ENCODE assay signal across 8 cellular contexts in the genomic region with DNA sequence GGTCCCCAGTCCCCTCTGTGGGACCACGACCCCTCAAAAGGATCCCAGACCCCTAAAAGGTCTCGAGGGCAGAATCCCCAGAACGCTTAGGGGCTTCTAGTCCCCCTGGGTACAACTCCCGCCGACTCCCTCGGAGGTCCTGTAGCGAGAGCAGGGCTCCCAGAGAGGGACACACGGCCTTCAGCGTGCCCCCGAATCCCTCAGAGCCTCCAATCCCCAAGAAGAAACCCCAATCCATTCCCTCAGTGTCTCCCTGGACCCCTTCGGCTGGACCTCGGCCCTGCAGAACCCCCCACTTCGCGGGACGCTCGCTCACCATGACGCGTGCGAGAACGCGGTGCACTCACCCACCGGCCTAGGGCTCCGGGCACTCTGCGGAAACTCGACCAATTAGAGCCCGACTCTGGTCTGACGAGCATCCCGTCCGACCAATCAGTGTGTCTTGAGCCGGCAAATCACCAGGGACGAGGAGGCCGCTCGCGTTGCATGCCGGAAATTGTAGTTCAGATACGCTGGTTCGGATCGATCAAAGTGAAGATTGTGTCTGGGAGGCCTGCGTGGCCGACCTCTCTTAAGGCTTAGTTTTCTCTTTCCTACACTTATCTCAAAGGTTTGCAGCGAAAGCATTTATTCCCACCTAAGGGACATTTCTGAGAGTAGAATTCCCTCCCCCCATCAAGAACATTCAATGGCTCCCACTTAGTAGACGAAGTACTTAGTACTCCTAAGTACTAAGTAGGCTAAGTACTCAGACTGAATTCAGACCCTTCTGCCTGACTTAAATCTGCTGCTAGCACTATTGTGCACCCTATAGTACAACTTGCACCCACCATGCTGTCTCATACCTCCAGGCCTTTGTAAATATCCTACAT. TPM values are rescaled to one million over a fixed set of nuclear protein-coding genes. Genes with fewer than 3 reads are reported as not detected.
DNase-seq lines count a peak whose midpoint lies in the region; ATAC-seq and TF ChIP-seq lines count a peak whose summit lies in the region.

A gene (minus strand): TSS at position 369 of the 872 bp plus-strand sequence. CDS start 50 bp downstream, at position 319.

- H3K9me3 ChIP-seq in T-helper 17 cell (ENCODE audit: control insufficient read depth, low read length, poor library complexity, severe bottlenecking) (no peaks in the 10 kb centered on the region), prostate gland (no peaks in the 10 kb centered on the region)

- peak within 1 kb of the TSS; percentile 99 for H3K4me3 Mint-ChIP-seq in T-helper 17 cell

- H3K27ac ChIP-seq in prostate gland (peak within 1 kb of the TSS in 1 of 2 donors; percentile 48), urinary bladder (ENCODE audit: low read depth) (no peak within 1 kb of the TSS)

- peak within 1 kb of the TSS; percentile 98 for H3K27ac Mint-ChIP-seq in T-helper 17 cell

- peak; percentile 46 for TF ChIP-seq POLR2A in prostate gland (IDR thresholded peaks at IDR 0.05)

- H3K36me3 Mint-ChIP-seq in T-helper 17 cell (ENCODE audit: low read depth) = peaks cover 2% of the 10 kb centered on the region

- H3K27me3 Mint-ChIP-seq in T-helper 17 cell = no peaks in the 10 kb centered on the region

- peak; percentile 76 for ATAC-seq in GM18499 (IDR thresholded peaks at IDR 0.05; ENCODE audit: insufficient read depth, unreplicated experiment)
- ATAC-seq in HG02938 (IDR thresholded peaks at IDR 0.05; ENCODE audit: unreplicated experiment) = peak; percentile 97
- peak; percentile 100 for ATAC-seq in T-helper 17 cell
- peak; percentile 93 for ATAC-seq in left ventricle myocardium superior

- DNase-seq in NCI-H187 (lab: John Stamatoyannopoulos, UW) = peak; percentile 71 to 85
- peak; percentile 81 to 91 (median 89) for DNase-seq in T-helper 17 cell
- DNase-seq in amniotic stem cell (lab: John Stamatoyannopoulos, UW) = peak; percentile 94
- peak; percentile 98 for DNase-seq in left ventricle myocardium superior
- DNase-seq in prostate gland (ENCODE audit: low spot score) = peak; percentile 97

- H3K36me3 ChIP-seq in prostate gland (no peaks in the 10 kb centered on the region), urinary bladder (ENCODE audit: insufficient read depth) (no peaks in the 10 kb centered on the region)

- intact Hi-C loops in left ventricle myocardium superior (cut with micrococcal nuclease) (loop anchor here (5.0 kb wide), 1 partner anchor 86 kb away; no protein-coding TSS in a partner anchor), prostate gland (cut with DNase I) (loop anchor here (2.0 kb wide), 1 partner anchor 76 kb away; a partner anchor contains a TSS)

- H3K4me1 ChIP-seq in prostate gland (replicated peaks) (peaks cover 6% of the 10 kb centered on the region), urinary bladder (ENCODE audit: insufficient read depth) (no peaks in the 10 kb centered on the region)

- peak within 1 kb of the TSS; percentile 57 to 68 for H3K4me3 ChIP-seq in prostate gland
- peak within 1 kb of the TSS; percentile 56 for H3K4me3 ChIP-seq in urinary bladder (ENCODE audit: low read depth, low read length)

- WGBS in prostate gland = 3% methylated on average over 29 of the region's 42 CpGs
- WGBS in urinary bladder = 3% methylated on average over 42 of the region's 42 CpGs

- no peaks in the 10 kb centered on the region for H3K27me3 ChIP-seq in prostate gland (replicated peaks; ENCODE audit: insufficient read depth)

- H3K4me1 Mint-ChIP-seq in T-helper 17 cell = peaks cover 19% of the 10 kb centered on the region

- TF ChIP-seq CTCF in prostate gland (IDR thresholded peaks at IDR 0.05) = no peak

RNA-seq across cellular contexts. Expression of the gene that starts here (rescaled TPM):
- 10 to 100 TPM; 13.1 to 13.7 TPM for total RNA-seq in T-helper 17 cell
- total RNA-seq in left ventricle myocardium superior = 24.7 TPM
- total RNA-seq in prostate gland = 10 to 100 TPM; 24.0 to 40.9 TPM
- total RNA-seq in urinary bladder = 8.8 TPM
- polyA plus RNA-seq in urinary bladder = 30.7 TPM
